Comparison of ENCODE assay signal across 11 cellular contexts in the genomic region with DNA sequence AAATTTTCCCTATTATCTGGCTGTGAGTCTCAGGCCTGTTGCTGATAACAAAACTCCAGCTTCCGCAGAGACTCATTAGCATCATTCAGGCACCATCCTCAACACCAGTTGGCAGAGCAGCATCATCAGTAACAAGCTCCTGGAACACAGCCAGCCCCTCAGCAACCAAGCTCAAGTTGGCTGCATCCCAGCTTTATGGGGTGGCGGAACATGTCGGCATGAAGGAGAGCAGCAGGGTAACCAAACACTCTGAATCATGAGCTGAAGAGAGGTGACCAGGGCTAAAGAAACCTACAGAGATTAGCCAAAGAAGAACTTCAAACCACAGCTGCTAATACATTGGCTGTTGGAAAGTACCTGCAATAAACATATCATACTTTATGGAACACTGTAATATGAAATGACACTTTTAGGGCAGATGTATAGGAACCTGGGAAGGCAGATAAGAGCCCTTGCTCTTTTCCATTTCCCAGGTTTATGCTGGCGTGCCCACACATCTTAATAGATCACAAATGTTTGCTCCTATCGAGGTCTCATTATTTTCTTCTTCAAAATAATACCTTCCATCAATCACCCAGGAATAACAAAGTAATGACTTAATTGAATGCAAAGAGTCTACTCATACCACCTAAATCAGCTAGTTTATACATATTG.
DNase-seq lines count a peak whose midpoint lies in the region; ATAC-seq and TF ChIP-seq lines count a peak whose summit lies in the region.
"Had no signal": no experiment of that assay in that cellular context is flagged by ENCODE, and none has a peak within 500 bp of the region (broad histone marks: within the 10 kb centered on the region; RNA-seq: fewer than 3 reads in every experiment).

No MANE protein-coding gene starts in this region.

- no peak overlapping the region for H3K4me3 Mint-ChIP-seq in CD14-positive monocyte
- H3K4me3 Mint-ChIP-seq: central memory CD8-positive, alpha-beta T cell had no signal

- H3K27ac Mint-ChIP-seq in CD14-positive monocyte = peak overlapping the region in 1 of 7 donors; percentile 46

- H3K36me3 Mint-ChIP-seq in CD14-positive monocyte = no peaks in the 10 kb centered on the region

- H3K36me3 ChIP-seq in mucosa of descending colon (ENCODE audit: low read depth) (no peaks in the 10 kb centered on the region), left lung (no peaks in the 10 kb centered on the region)

- no peaks in the 10 kb centered on the region for H3K27me3 ChIP-seq in left lung

- no peak overlapping the region for H3K27ac ChIP-seq in left lung

- H3K9me3 ChIP-seq in mucosa of descending colon (no peaks in the 10 kb centered on the region), left lung (no peaks in the 10 kb centered on the region)

- TF ChIP-seq CTCF in mucosa of descending colon (IDR thresholded peaks at IDR 0.05) = no peak
- no peak for TF ChIP-seq CTCF in left lung (IDR thresholded peaks at IDR 0.05)
- TF ChIP-seq CTCF in CD14-positive monocyte (IDR thresholded peaks at IDR 0.05) = no peak

- no peaks in the 10 kb centered on the region for H3K27me3 Mint-ChIP-seq in CD14-positive monocyte (ENCODE audit: low read depth in 3 of 3)

- peak; percentile 67 for ATAC-seq in mucosa of descending colon
- no peak for ATAC-seq in GM18868 (IDR thresholded peaks at IDR 0.05; ENCODE audit: unreplicated experiment)
- no peak for ATAC-seq in left lung

- no peaks in the 10 kb centered on the region for H3K4me1 ChIP-seq in mucosa of descending colon (ENCODE audit: low read depth)
- no peaks in the 10 kb centered on the region for H3K4me1 ChIP-seq in left lung

- intact Hi-C loops in mucosa of descending colon (cut with DNase I, micrococcal nuclease) (no loop called here), left lung (cut with DNase I) (no loop called here), CD14-positive monocyte (cut with micrococcal nuclease) (no loop called here)

- no peaks in the 10 kb centered on the region for H3K4me1 Mint-ChIP-seq in CD14-positive monocyte
- H3K4me1 Mint-ChIP-seq: central memory CD8-positive, alpha-beta T cell had no signal

- peaks cover 0 to 3% (median 0%) of the 10 kb centered on the region in 7 donors for H3K9me3 Mint-ChIP-seq in CD14-positive monocyte
- H3K9me3 Mint-ChIP-seq: central memory CD8-positive, alpha-beta T cell had no signal

- peak; percentile 69 for DNase-seq in EH (ENCODE audit: low read depth)
- peak; percentile 94 for DNase-seq in NCI-H2107 treated with DMSO at 0.1 percent for 48 hours (lab: John Stamatoyannopoulos, UW; ENCODE audit: unreplicated experiment)
- peak; percentile 95 for DNase-seq in astrocyte of the hippocampus (ENCODE audit: low read depth, low spot score)
- peak in 2 of 3 donors; percentile 32 to 47 for DNase-seq in mucosa of descending colon
- DNase-seq in HPDE6-E6E7 (ENCODE audit: extremely low spot score) = no peak
- no peak for DNase-seq in left lung
- DNase-seq in CD14-positive monocyte (ENCODE audit: low spot score) = no peak
- DNase-seq: DND-41; stimulated activated CD4-positive, alpha-beta T cell treated with anti-CD3 and anti-CD28 coated beads, Interleukin-1b, Interleukin-23, amount 100 ng/mL, for 48 hours had no signal

- H3K4me3 ChIP-seq in mucosa of descending colon = no peak overlapping the region
- no peak overlapping the region for H3K4me3 ChIP-seq in left lung

Comparison
In these comparisons a context has a peak if more than half of its experiments do, and no peak if none do; other contexts are left out.
1. DNase-seq: peak in EH (single experiment), NCI-H2107 treated with DMSO at 0.1 percent for 48 hours (single experiment), astrocyte of the hippocampus (single experiment) and mucosa of descending colon (2 of 3); none in HPDE6-E6E7 (single experiment), left lung (0 of 2) and CD14-positive monocyte (single experiment).